Comparison of ENCODE assay signal across 21 cellular contexts in the genomic region with DNA sequence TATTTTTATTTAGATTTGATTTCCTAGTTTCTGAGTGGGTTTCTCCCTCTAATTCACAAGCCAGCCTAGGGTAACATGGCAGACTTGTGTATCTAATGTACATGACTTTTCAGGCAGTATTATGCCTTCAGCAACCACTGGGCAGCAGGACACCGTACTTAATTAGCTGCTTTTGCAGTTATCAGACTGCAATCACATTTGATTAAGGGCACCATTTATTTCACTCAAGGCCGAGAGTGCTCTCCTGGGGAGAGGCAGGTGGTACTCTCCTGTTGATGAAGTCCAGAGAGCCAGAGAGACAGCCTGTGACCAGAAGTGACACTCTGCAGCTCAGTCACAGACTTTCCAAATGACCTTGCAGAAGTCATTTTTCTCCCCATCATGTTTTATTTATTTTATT. TPM values are rescaled to one million over a fixed set of nuclear protein-coding genes. Genes with fewer than 3 reads are reported as not detected.
A peak's percentile ranks its signal among the peaks of the same experiment; 100 is the strongest.
DNase-seq lines count a peak whose midpoint lies in the region; ATAC-seq and TF ChIP-seq lines count a peak whose summit lies in the region.
"Had no signal": no experiment of that assay in that cellular context is flagged by ENCODE, and none has a peak within 500 bp of the region (broad histone marks: within the 10 kb centered on the region; RNA-seq: fewer than 3 reads in every experiment).

No MANE protein-coding gene starts in this region.

- ATAC-seq in upper lobe of right lung (no peak), HG03108 (IDR thresholded peaks at IDR 0.05; ENCODE audit: unreplicated experiment) (no peak)
- ATAC-seq: GM23338 had no signal

- H3K27me3 ChIP-seq in left ventricle myocardium inferior (ENCODE audit: low read depth) (no peaks in the 10 kb centered on the region), right atrium auricular region (no peaks in the 10 kb centered on the region), SK-N-SH (ENCODE audit: insufficient read depth) (no peaks in the 10 kb centered on the region), upper lobe of right lung (no peaks in the 10 kb centered on the region)
- H3K27me3 ChIP-seq: MG63 had no signal

- TF ChIP-seq EP300 in SK-N-SH (IDR thresholded peaks at IDR 0.05; ENCODE audit: borderline replicate concordance in 1 of 2, low read depth in 1 of 2, low read length in 1 of 2), result peak in 1 of 2 experiments; percentile 99; a peak in 2 of 4 replicates

- no peak overlapping the region for H3K9ac ChIP-seq in SK-N-SH

- no peaks in the 10 kb centered on the region for H3K9me3 ChIP-seq in left ventricle myocardium inferior (replicated peaks)
- H3K9me3 ChIP-seq in right atrium auricular region, result no peaks in the 10 kb centered on the region
- no peaks in the 10 kb centered on the region for H3K9me3 ChIP-seq in SK-N-SH
- H3K9me3 ChIP-seq in upper lobe of right lung, result no peaks in the 10 kb centered on the region
- H3K9me3 ChIP-seq: MG63 had no signal

- intact Hi-C loops in left ventricle myocardium inferior (cut with micrococcal nuclease) (no loop called here), upper lobe of right lung (cut with DNase I) (no loop called here)

- CTCF ChIA-PET in SK-N-SH (lab: Yijun Ruan, JAX), result interaction anchor here (1.0 to 2.0 kb wide), 4 partner anchors 23 to 383 kb away, joined by 3 to 8 read pairs (median 3); no protein-coding TSS in a partner anchor

- H3K27ac ChIP-seq in left ventricle myocardium inferior (replicated peaks) (peak overlapping the region; percentile 75), right atrium auricular region (no peak overlapping the region), SK-N-SH (ENCODE audit: low read depth in 2 of 2, low read length in 1 of 2) (peak overlapping the region in 1 of 2 experiments; percentile 93; a peak in 1 of 4 replicates), upper lobe of right lung (peak overlapping the region; percentile 14)

- 0% methylated on average over 2 of the region's 2 CpGs for WGBS in SK-N-SH (ENCODE audit: low lambda C conversion rate)

- no peak overlapping the region for H3K4me3 ChIP-seq in left ventricle myocardium inferior
- no peak overlapping the region for H3K4me3 ChIP-seq in right atrium auricular region
- H3K4me3 ChIP-seq in SK-N-SH (ENCODE audit: low read depth in 2 of 2, low read length in 1 of 2), result no peak overlapping the region
- no peak overlapping the region for H3K4me3 ChIP-seq in upper lobe of right lung
- H3K4me3 ChIP-seq: GM23338, MG63 had no signal

- H4K20me1 ChIP-seq in SK-N-SH (ENCODE audit: insufficient read depth), result no peaks in the 10 kb centered on the region

- no peaks in the 10 kb centered on the region for H3F3A ChIP-seq in SK-N-SH (replicated peaks; ENCODE audit: insufficient read depth)

- H3K4me1 ChIP-seq in left ventricle myocardium inferior (peaks cover 45% of the 10 kb centered on the region), right atrium auricular region (no peaks in the 10 kb centered on the region), SK-N-SH (ENCODE audit: control insufficient read depth in 1 of 2, insufficient read depth in 2 of 2, low read depth in 1 of 2, low read length in 1 of 2) (peaks cover 7 to 17% of the 10 kb centered on the region in 2 experiments; a peak in 3 of 4 replicates), upper lobe of right lung (no peaks in the 10 kb centered on the region)

- no peak overlapping the region for H3K4me2 ChIP-seq in SK-N-SH
- H3K4me2 ChIP-seq: GM23338 had no signal

- TF ChIP-seq CTCF in left ventricle myocardium inferior (IDR thresholded peaks at IDR 0.05; ENCODE audit: borderline replicate concordance) (no peak), right atrium auricular region (IDR thresholded peaks at IDR 0.05) (no peak), SK-N-SH (IDR thresholded peaks at IDR 0.05) (no peak), upper lobe of right lung (IDR thresholded peaks at IDR 0.05) (no peak)

- H3K9me2 ChIP-seq in SK-N-SH, result no peaks in the 10 kb centered on the region

- H2AFZ ChIP-seq in SK-N-SH (ENCODE audit: low read depth), result no peak overlapping the region
- H2AFZ ChIP-seq: GM23338 had no signal

- POLR2A ChIA-PET in SK-N-SH (lab: Yijun Ruan, JAX), result interaction anchor here (1.0 kb wide), 1 partner anchor 34 kb away, joined by 5 read pairs; no protein-coding TSS in a partner anchor

- H3K36me3 ChIP-seq in left ventricle myocardium inferior, result peaks cover 4% of the 10 kb centered on the region
- no peaks in the 10 kb centered on the region for H3K36me3 ChIP-seq in right atrium auricular region
- H3K36me3 ChIP-seq in SK-N-SH (replicated peaks in 1 of 2; ENCODE audit: control insufficient read depth in 1 of 2, insufficient read depth in 2 of 2, low read length in 1 of 2), result no peaks in the 10 kb centered on the region
- no peaks in the 10 kb centered on the region for H3K36me3 ChIP-seq in upper lobe of right lung
- H3K36me3 ChIP-seq: MG63 had no signal

- no peak for DNase-seq in left ventricle myocardium inferior
- DNase-seq in right atrium auricular region (ENCODE audit: low spot score), result no peak
- peak; percentile 97 for DNase-seq in NCI-H69 (lab: John Stamatoyannopoulos, UW)
- DNase-seq in SK-N-SH, result peak; percentile 71
- DNase-seq in upper lobe of right lung, result no peak
- no peak for DNase-seq in activated effector memory CD4-positive, alpha-beta T cell treated with anti-CD3 and anti-CD28 coated beads, Interleukin-2, amount 50 U/mL, for 16 hours
- DNase-seq in HK-2 (ENCODE audit: unreplicated experiment), result no peak
- DNase-seq: CD4-positive, alpha-beta T cell; EL; HCEC 1CT; Kasumi-1; MG63; NCI-H1048; NCI-H2029; NCI-H510A; OCI-M1; Right ventricle myocardium superior; T-helper 1 cell had no signal

- peak; percentile 58 for TF ChIP-seq RAD21 in SK-N-SH (IDR thresholded peaks at IDR 0.05; ENCODE audit: low read length)

- no peaks in the 10 kb centered on the region for H3K79me2 ChIP-seq in SK-N-SH (ENCODE audit: insufficient read depth)

TF ChIP-seq in SK-N-SH, 30 proteins besides CTCF, POLR2A, EP300 and RAD21 (continues in another document):
- TF ChIP-seq IRF3 (IDR thresholded peaks at IDR 0.05; ENCODE audit: low read depth, low read length) (no peak; the same call in 1 of the 2 replicates), USF2 (IDR thresholded peaks at IDR 0.05; ENCODE audit: borderline replicate concordance, low read depth, low read length) (no peak), JUND (IDR thresholded peaks at IDR 0.05) (no peak), TCF12 (IDR thresholded peaks at IDR 0.05) (peak; percentile 63), USF1 (IDR thresholded peaks at IDR 0.05; ENCODE audit: borderline replicate concordance, low read depth) (no peak), NFIC (IDR thresholded peaks at IDR 0.05; ENCODE audit: borderline replicate concordance) (no peak), TEAD4 (IDR thresholded peaks at IDR 0.05; ENCODE audit: borderline replicate concordance, insufficient read depth) (peak; percentile 49; the same call in 1 of the 2 replicates), POLR2AphosphoS5 (IDR thresholded peaks at IDR 0.05; ENCODE audit: low read depth, low read length) (no peak), FOXM1 (IDR thresholded peaks at IDR 0.05; ENCODE audit: low read depth) (no peak), YY1 (IDR thresholded peaks at IDR 0.05; ENCODE audit: low read depth) (no peak), GABPA (IDR thresholded peaks at IDR 0.05; ENCODE audit: low read depth) (no peak), RXRA (IDR thresholded peaks at IDR 0.05; ENCODE audit: borderline replicate concordance, low read depth) (no peak), FOXJ3 (CRISPR knock-in tag; IDR thresholded peaks at IDR 0.05) (peak; percentile 88)
- TF ChIP-seq, protein P1, sequence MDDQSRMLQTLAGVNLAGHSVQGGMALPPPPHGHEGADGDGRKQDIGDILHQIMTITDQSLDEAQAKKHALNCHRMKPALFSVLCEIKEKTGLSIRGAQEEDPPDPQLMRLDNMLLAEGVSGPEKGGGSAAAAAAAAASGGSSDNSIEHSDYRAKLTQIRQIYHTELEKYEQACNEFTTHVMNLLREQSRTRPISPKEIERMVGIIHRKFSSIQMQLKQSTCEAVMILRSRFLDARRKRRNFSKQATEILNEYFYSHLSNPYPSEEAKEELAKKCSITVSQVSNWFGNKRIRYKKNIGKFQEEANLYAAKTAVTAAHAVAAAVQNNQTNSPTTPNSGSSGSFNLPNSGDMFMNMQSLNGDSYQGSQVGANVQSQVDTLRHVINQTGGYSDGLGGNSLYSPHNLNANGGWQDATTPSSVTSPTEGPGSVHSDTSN (IDR thresholded peaks at IDR 0.05), result peak; percentile 21; the same call in 1 of the 2 replicates

RNA-seq across cellular contexts. Expression of gene CYYR1, which starts 18.7 kb away (rescaled TPM):
- total RNA-seq in left ventricle myocardium inferior, result 21.6 TPM
- total RNA-seq in right atrium auricular region, result 10 to 100 TPM in 1 of 2 donors, 1 to 10 TPM in 1; 9.6 to 36.7 TPM
- polyA plus RNA-seq in SK-N-SH (2012; rRNA removed), result not detected in 2 replicates
- polyA plus RNA-seq in SK-N-SH (2012; cell fraction: cytosol; rRNA removed), result not detected in 2 replicates
- not detected in 2 replicates for polyA plus RNA-seq in SK-N-SH (2012; cell fraction: nucleus; rRNA removed)
- 51.3 TPM for total RNA-seq in upper lobe of right lung
- total RNA-seq: CD4-positive, alpha-beta T cell had no signal
- polyA plus RNA-seq: BJ had no signal

Comparison
In these comparisons a context has a peak if more than half of its experiments do, and no peak if none do; other contexts are left out.
1. H3K27ac ChIP-seq: peak in left ventricle myocardium inferior (single experiment) and upper lobe of right lung (single experiment); none in right atrium auricular region (0 of 2).
2. DNase-seq: peak in NCI-H69 (single experiment) and SK-N-SH (single experiment); none in left ventricle myocardium inferior (single experiment), right atrium auricular region (single experiment), upper lobe of right lung (single experiment), activated effector memory CD4-positive, alpha-beta T cell treated with anti-CD3 and anti-CD28 coated beads, Interleukin-2, amount 50 U/mL, for 16 hours (single experiment) and HK-2 (single experiment).